ENCODE assay signal across 11 cellular contexts in genomic region chr6:33431880-33432541, GRCh38. TPM values are rescaled to one million over a fixed set of nuclear protein-coding genes. Genes with fewer than 3 reads are reported as not detected.
DNase-seq lines count a peak whose midpoint lies in the region; ATAC-seq and TF ChIP-seq lines count a peak whose summit lies in the region.
"Had no signal": no experiment of that assay in that cellular context is flagged by ENCODE, and none has a peak within 500 bp of the region (broad histone marks: within the 10 kb centered on the region; RNA-seq: fewer than 3 reads in every experiment).

No MANE protein-coding gene starts in this region.

- no peak for TF ChIP-seq CTCF in uterus (IDR thresholded peaks at IDR 0.05)

- peaks cover 61% of the 10 kb centered on the region for H3K4me1 Mint-ChIP-seq in activated naive CD4-positive, alpha-beta T cell treated with anti-CD3 and anti-CD28 coated beads, Interleukin-2, amount 10 ng/mL, durations not matched to agents 7 days and 5 days
- peaks cover 56 to 64% (median 62%) of the 10 kb centered on the region in 3 donors for H3K4me1 Mint-ChIP-seq in T-cell

- no peaks in the 10 kb centered on the region for H3K9me3 Mint-ChIP-seq in activated naive CD4-positive, alpha-beta T cell treated with anti-CD3 and anti-CD28 coated beads, Interleukin-2, amount 10 ng/mL, durations not matched to agents 7 days and 5 days
- no peaks in the 10 kb centered on the region for H3K9me3 Mint-ChIP-seq in activated naive CD4-positive, alpha-beta T cell treated with anti-CD3 and anti-CD28 coated beads, Interleukin-2, amount 50 U/mL, for 72 hours
- H3K9me3 Mint-ChIP-seq in T-cell = no peaks in the 10 kb centered on the region

- no peak for ATAC-seq in activated naive CD4-positive, alpha-beta T cell treated with anti-CD3 and anti-CD28 coated beads, Interleukin-2, amount 50 U/mL, for 72 hours
- ATAC-seq in T-cell (replicated peaks in 1 of 4) = no peak
- no peak for ATAC-seq in left lobe of liver
- ATAC-seq in GM18907 (IDR thresholded peaks at IDR 0.05; ENCODE audit: unreplicated experiment) = no peak

- H3K4me3 ChIP-seq in iPS-18c (ENCODE audit: insufficient read depth, low read depth, low read length) = peak overlapping the region; percentile 51
- no peak overlapping the region for H3K4me3 ChIP-seq in uterus

- H3K9me3 ChIP-seq in iPS-18c (ENCODE audit: control insufficient read depth, insufficient read depth, low read length) = no peaks in the 10 kb centered on the region
- no peaks in the 10 kb centered on the region for H3K9me3 ChIP-seq in uterus

- peak overlapping the region; percentile 83 to 88 for H3K27ac ChIP-seq in uterus
- H3K27ac ChIP-seq: C4-2B, WERI-Rb-1 had no signal

- peak; percentile 47 for DNase-seq in activated naive CD4-positive, alpha-beta T cell treated with anti-CD3 and anti-CD28 coated beads, Interleukin-2, amount 10 ng/mL, durations not matched to agents 7 days and 5 days
- no peak for DNase-seq in activated naive CD4-positive, alpha-beta T cell treated with anti-CD3 and anti-CD28 coated beads, Interleukin-2, amount 50 U/mL, for 72 hours (ENCODE audit: low spot score in 2 of 2)
- DNase-seq in T-cell (no peak), uterus (no peak), left lobe of liver (ENCODE audit: low spot score) (no peak), ureter (ENCODE audit: low spot score) (no peak)
- DNase-seq: NCI-H510A treated with DMSO at 0.1 percent for 48 hours, WERI-Rb-1 had no signal

- intact Hi-C loops in uterus (cut with DNase I; ENCODE audit: low total_unique reads) = no loop called here

- peaks cover 32% of the 10 kb centered on the region for H3K36me3 Mint-ChIP-seq in activated naive CD4-positive, alpha-beta T cell treated with anti-CD3 and anti-CD28 coated beads, Interleukin-2, amount 10 ng/mL, durations not matched to agents 7 days and 5 days
- peaks cover 0 to 18% of the 10 kb centered on the region in 2 donors for H3K36me3 Mint-ChIP-seq in activated naive CD4-positive, alpha-beta T cell treated with anti-CD3 and anti-CD28 coated beads, Interleukin-2, amount 50 U/mL, for 72 hours
- peaks cover 25% of the 10 kb centered on the region for H3K36me3 Mint-ChIP-seq in T-cell

- CTCF ChIA-PET in activated naive CD4-positive, alpha-beta T cell treated with anti-CD3 and anti-CD28 coated beads, Interleukin-2, amount 10 ng/mL, durations not matched to agents 7 days and 5 days (lab: Charles Lee) = no interaction called here
- CTCF ChIA-PET in T-cell (lab: Charles Lee) = interaction anchor here in 1 of 2 donors (0.6 to 2.5 kb wide), 2 partner anchors 22 to 184 kb away, joined by 4 to 18 read pairs; partner anchors contain the start of gene ZBTB9

- no peaks in the 10 kb centered on the region for H3K27me3 ChIP-seq in uterus

- no peak for TF ChIP-seq POLR2A in uterus (IDR thresholded peaks at IDR 0.05)

- no peak overlapping the region for H3K27ac Mint-ChIP-seq in activated naive CD4-positive, alpha-beta T cell treated with anti-CD3 and anti-CD28 coated beads, Interleukin-2, amount 10 ng/mL, durations not matched to agents 7 days and 5 days
- peak overlapping the region in 1 of 2 donors; percentile 76 for H3K27ac Mint-ChIP-seq in activated naive CD4-positive, alpha-beta T cell treated with anti-CD3 and anti-CD28 coated beads, Interleukin-2, amount 50 U/mL, for 72 hours
- H3K27ac Mint-ChIP-seq in T-cell = peak overlapping the region; percentile 71 to 83

- no peaks in the 10 kb centered on the region for H3K27me3 Mint-ChIP-seq in activated naive CD4-positive, alpha-beta T cell treated with anti-CD3 and anti-CD28 coated beads, Interleukin-2, amount 10 ng/mL, durations not matched to agents 7 days and 5 days
- no peaks in the 10 kb centered on the region for H3K27me3 Mint-ChIP-seq in T-cell

- peaks cover 3 to 22% of the 10 kb centered on the region in 2 donors for H3K4me1 ChIP-seq in uterus

- no peaks in the 10 kb centered on the region for H3K36me3 ChIP-seq in uterus

- peak overlapping the region; percentile 81 for H3K4me3 Mint-ChIP-seq in activated naive CD4-positive, alpha-beta T cell treated with anti-CD3 and anti-CD28 coated beads, Interleukin-2, amount 10 ng/mL, durations not matched to agents 7 days and 5 days
- H3K4me3 Mint-ChIP-seq in T-cell = peak overlapping the region; percentile 53 to 97 (median 57)

- POLR2A ChIA-PET in T-cell (lab: Charles Lee) = interaction anchor here in 1 of 2 donors (0.7 kb wide), 1 partner anchor 47 kb away, joined by 4 read pairs; no protein-coding TSS in a partner anchor

RNA-seq across cellular contexts. Expression of gene SYNGAP1, which starts 12.1 kb away (rescaled TPM):
- 10 to 100 TPM; 70.5 to 71.7 TPM for total RNA-seq in activated naive CD4-positive, alpha-beta T cell treated with anti-CD3 and anti-CD28 coated beads, Interleukin-2, amount 50 U/mL, for 72 hours
- total RNA-seq in T-cell (100 to 1,000 TPM in 1 of 5 donors, 10 to 100 TPM in 4; 51.2 to 111 (median 64.5) TPM), uterus (10 to 100 TPM; 11.5 to 67.6 (median 14.4) TPM), left lobe of liver (2.5 TPM), ureter (32.6 TPM)

RNA-seq across cellular contexts. Expression of gene CUTA, which starts 14.1 kb away (rescaled TPM):
- total RNA-seq in activated naive CD4-positive, alpha-beta T cell treated with anti-CD3 and anti-CD28 coated beads, Interleukin-2, amount 50 U/mL, for 72 hours = 100 to 1,000 TPM; 186 to 334 TPM
- total RNA-seq in T-cell (100 to 1,000 TPM; 169 to 184 (median 176) TPM), uterus (100 to 1,000 TPM in 1 of 4 donors, 10 to 100 TPM in 3; 10.8 to 135 (median 72.7) TPM), left lobe of liver (104 TPM), ureter (157 TPM)

RNA-seq across cellular contexts. Expression of gene PHF1, which starts 21.2 kb away (rescaled TPM):
- total RNA-seq in activated naive CD4-positive, alpha-beta T cell treated with anti-CD3 and anti-CD28 coated beads, Interleukin-2, amount 50 U/mL, for 72 hours = 100 to 1,000 TPM in 1 of 2 donors, 10 to 100 TPM in 1; 27.5 to 156 TPM
- total RNA-seq in T-cell = 100 to 1,000 TPM; 169 to 372 (median 175) TPM
- 100 to 1,000 TPM in 1 of 4 donors, 10 to 100 TPM in 3; 10.5 to 147 (median 35.3) TPM for total RNA-seq in uterus
- total RNA-seq in left lobe of liver = 20.7 TPM
- total RNA-seq in ureter = 58.8 TPM

RNA-seq across cellular contexts. Expression of gene ZBTB9, which starts 22.4 kb away (rescaled TPM):
- 10 to 100 TPM in 1 of 2 donors, 1 to 10 TPM in 1; 9.4 to 12.5 TPM for total RNA-seq in activated naive CD4-positive, alpha-beta T cell treated with anti-CD3 and anti-CD28 coated beads, Interleukin-2, amount 50 U/mL, for 72 hours
- 10 to 100 TPM in 3 of 5 donors, 1 to 10 TPM in 2; 3.9 to 12.6 (median 11.1) TPM for total RNA-seq in T-cell
- 10 to 100 TPM in 1 of 4 donors, 1 to 10 TPM in 1, under 1 TPM in 2; under 0.01 to 12.0 (median 4.7) TPM for total RNA-seq in uterus
- 2.9 TPM for total RNA-seq in left lobe of liver
- 11.1 TPM for total RNA-seq in ureter

RNA-seq across cellular contexts. Expression of gene KIFC1, which starts 40.4 kb away (rescaled TPM):
- total RNA-seq in activated naive CD4-positive, alpha-beta T cell treated with anti-CD3 and anti-CD28 coated beads, Interleukin-2, amount 50 U/mL, for 72 hours = 100 to 1,000 TPM; 103 to 170 TPM
- total RNA-seq in T-cell (1 to 10 TPM; 1.1 to 2.9 (median 1.8) TPM), uterus (10 to 100 TPM in 1 of 4 donors, 1 to 10 TPM in 1, not detected in 2; 1.8 to 20.0 TPM), left lobe of liver (0.38 TPM), ureter (1.0 TPM)
